Comparison of ENCODE assay signal across 9 cellular contexts in genomic region chr19:2332341-2333026, GRCh38. TPM values are rescaled to one million over a fixed set of nuclear protein-coding genes. Genes with fewer than 3 reads are reported as not detected.
DNase-seq lines count a peak whose midpoint lies in the region; ATAC-seq, FAIRE-seq and TF ChIP-seq lines count a peak whose summit lies in the region.
"Had no signal": no experiment of that assay in that cellular context is flagged by ENCODE, and none has a peak within 500 bp of the region (broad histone marks: within the 10 kb centered on the region; RNA-seq: fewer than 3 reads in every experiment).

No MANE protein-coding gene starts in this region.

- ATAC-seq in pancreas (no peak), HG02970 (IDR thresholded peaks at IDR 0.05; ENCODE audit: low FRiP score, unreplicated experiment) (no peak)
- no peak for ATAC-seq in activated CD4-positive, CD25-positive, alpha-beta regulatory T cell treated with anti-CD3 and anti-CD28 coated beads, Interleukin-2, amount 50 U/mL, for 24 hours

- no peak for TF ChIP-seq CTCF in MM.1S (IDR thresholded peaks at IDR 0.05; ENCODE audit: low read length)
- TF ChIP-seq CTCF in pancreas (IDR thresholded peaks at IDR 0.05): no peak
- TF ChIP-seq CTCF in coronary artery (IDR thresholded peaks at IDR 0.05): no peak

- no peaks in the 10 kb centered on the region for H4K20me1 ChIP-seq in MM.1S (ENCODE audit: insufficient read depth, low read length)

- DNase-seq in GM12891 (ENCODE audit: insufficient read length, low spot score): peak; percentile 77
- DNase-seq in MM.1S: peak; percentile 52
- peak; percentile 40 for DNase-seq in activated CD8-positive, alpha-beta memory T cell treated with anti-CD3 and anti-CD28 coated beads, Interleukin-2, amount 50 U/mL, for 1 hour (ENCODE audit: extremely low read depth)
- DNase-seq in pancreas: peak in 2 of 6 donors; percentile 46 to 71
- no peak for DNase-seq in coronary artery (ENCODE audit: low spot score)
- no peak for DNase-seq in hepatic stellate cell (ENCODE audit: low spot score)

- no peaks in the 10 kb centered on the region for H3K9me2 ChIP-seq in MM.1S (replicated peaks; ENCODE audit: insufficient read depth, low read length)

- H3K79me2 ChIP-seq in MM.1S (ENCODE audit: low read length): peaks cover 97% of the 10 kb centered on the region

- FAIRE-seq in GM12891 (lab: Jason Lieb, UNC) (peak; percentile 94), pancreas (lab: Jason Lieb, UNC) (no peak)
- FAIRE-seq: colon had no signal

- H3K36me3 ChIP-seq in MM.1S (replicated peaks; ENCODE audit: insufficient read depth, low read length) (0 out of 2 replicates have a peak, but pooled peaks cover 6% of the 10 kb centered on the region), pancreas (no peaks in the 10 kb centered on the region)

- no peak for TF ChIP-seq POLR2A in GM12891 (IDR thresholded peaks at IDR 0.05; ENCODE audit: low read depth, low read length)

- H3K4me2 ChIP-seq in MM.1S (ENCODE audit: low read depth, low read length): peak overlapping the region; percentile 64

- H3K27me3 ChIP-seq in MM.1S (replicated peaks; ENCODE audit: insufficient read depth, low read length) (no peaks in the 10 kb centered on the region), pancreas (no peaks in the 10 kb centered on the region)

- H3K9ac ChIP-seq in MM.1S (ENCODE audit: low read length): peak overlapping the region; percentile 61

- H3K4me1 ChIP-seq in MM.1S (ENCODE audit: low read length): peaks cover 38% of the 10 kb centered on the region
- H3K4me1 ChIP-seq in pancreas: peaks cover 26 to 47% (median 34%) of the 10 kb centered on the region in 3 donors

- intact Hi-C loops in pancreas (cut with DNase I): no loop called here

- peak overlapping the region; percentile 35 for H3K4me3 ChIP-seq in MM.1S (ENCODE audit: low read length)
- H3K4me3 ChIP-seq in pancreas: no peak overlapping the region
- no peak overlapping the region for H3K4me3 ChIP-seq in coronary artery

- WGBS in pancreas, 2 donors: 39 to 40% methylated on average over 15 to 17 of the region's 17 CpGs

- no peak overlapping the region; the same call in 1 of the 2 replicates for H2AFZ ChIP-seq in MM.1S (ENCODE audit: low read length)

- H3F3A ChIP-seq in MM.1S (ENCODE audit: insufficient read depth, low read length): peaks cover 34% of the 10 kb centered on the region

- peak overlapping the region; percentile 89 for H3K27ac ChIP-seq in MM.1S (ENCODE audit: low read length)
- peak overlapping the region in 3 of 4 donors; percentile 34 to 72 (median 70) for H3K27ac ChIP-seq in pancreas
- H3K27ac ChIP-seq in coronary artery: no peak overlapping the region

- H3K9me3 ChIP-seq in MM.1S (replicated peaks; ENCODE audit: insufficient read depth, low read length): no peaks in the 10 kb centered on the region
- H3K9me3 ChIP-seq in pancreas: no peaks in the 10 kb centered on the region

TF ChIP-seq in GM12891, 5 proteins besides CTCF, POLR2A, EP300 and RAD21:
- TF ChIP-seq POU2F2 (IDR thresholded peaks at IDR 0.05; ENCODE audit: low read depth, low read length) (no peak), TAF1 (IDR thresholded peaks at IDR 0.05; ENCODE audit: low read depth, low read length) (no peak), POLR2AphosphoS5 (IDR thresholded peaks at IDR 0.05; ENCODE audit: low read depth, low read length) (no peak), SPI1 (IDR thresholded peaks at IDR 0.05; ENCODE audit: low read depth, low read length) (no peak)

RNA-seq across cellular contexts. Expression of gene SPPL2B, which starts 4.0 kb away (rescaled TPM):
- 31.1 TPM for polyA plus RNA-seq in GM12891 (2012; ENCODE audit: low read depth, missing spikeins)
- 10 to 100 TPM; 36.4 to 61.2 (median 50.6) TPM for total RNA-seq in pancreas
- 100 to 1,000 TPM; 133 to 226 TPM for polyA plus RNA-seq in pancreas

RNA-seq across cellular contexts. Expression of gene LSM7, which starts 4.1 kb away (rescaled TPM):
- polyA plus RNA-seq in GM12891 (2012; ENCODE audit: low read depth, missing spikeins): 196 TPM
- total RNA-seq in pancreas: 10 to 100 TPM; 18.3 to 36.4 (median 26.4) TPM
- polyA plus RNA-seq in pancreas: 100 to 1,000 TPM; 147 to 170 TPM

RNA-seq across cellular contexts. Expression of gene LINGO3, which starts 24.5 kb away (rescaled TPM):
- polyA plus RNA-seq in GM12891 (2012; ENCODE audit: low read depth, missing spikeins): 1.1 TPM
- 1 to 10 TPM in 1 of 6 donors, under 1 TPM in 1, not detected in 4; 0.16 to 1.5 TPM for total RNA-seq in pancreas
- polyA plus RNA-seq in pancreas: under 1 TPM in 1 of 2 donors, not detected in 1; 0.05 TPM

RNA-seq across cellular contexts. Expression of gene TMPRSS9, which starts 27.6 kb away (rescaled TPM):
- polyA plus RNA-seq in GM12891 (2012; ENCODE audit: low read depth, missing spikeins): 0.35 TPM
- total RNA-seq in pancreas: under 1 TPM; 0.09 to 0.84 (median 0.58) TPM
- under 1 TPM; 0.14 to 0.84 TPM for polyA plus RNA-seq in pancreas

RNA-seq across cellular contexts. Expression of gene PEAK3, which starts 50.5 kb away (rescaled TPM):
- polyA plus RNA-seq in GM12891 (2012; ENCODE audit: low read depth, missing spikeins): 0.49 TPM
- total RNA-seq in pancreas: under 1 TPM in 4 of 6 donors, not detected in 2; 0.13 to 0.81 (median 0.35) TPM
- under 1 TPM; 0.04 to 0.07 TPM for polyA plus RNA-seq in pancreas

Comparison
In these comparisons a context has a peak if more than half of its experiments do, and no peak if none do; other contexts are left out.
1. DNase-seq: peak in GM12891 (single experiment), MM.1S (single experiment) and activated CD8-positive, alpha-beta memory T cell treated with anti-CD3 and anti-CD28 coated beads, Interleukin-2, amount 50 U/mL, for 1 hour (single experiment); none in coronary artery (single experiment) and hepatic stellate cell (single experiment).
2. H3K27ac ChIP-seq: peak in MM.1S (single experiment) and pancreas (3 of 4); none in coronary artery (0 of 2).